In the genomic region with DNA sequence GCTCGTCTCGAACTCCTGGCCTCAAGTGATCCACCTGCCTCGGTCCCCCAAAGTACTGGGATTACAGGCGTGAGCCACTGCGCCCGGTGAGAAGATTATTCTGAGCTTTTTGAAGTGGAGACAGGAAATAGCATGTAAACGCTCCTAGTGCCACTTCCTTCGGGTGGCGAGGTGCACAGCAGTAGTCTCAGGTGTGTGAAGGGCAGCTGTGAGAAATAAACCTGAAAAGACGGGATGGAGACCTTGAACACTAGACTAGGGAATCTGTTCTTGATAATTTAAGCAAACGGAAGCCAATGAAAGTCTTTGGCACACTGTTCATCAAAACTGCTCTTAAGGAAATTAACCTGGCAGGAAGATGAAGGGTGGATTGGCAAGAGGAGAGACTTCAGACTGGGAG, we compare ENCODE assay signal across 8 cellular contexts. TPM values are rescaled to one million over a fixed set of nuclear protein-coding genes. Genes with fewer than 3 reads are reported as not detected.
DNase-seq lines count a peak whose midpoint lies in the region; ATAC-seq and TF ChIP-seq lines count a peak whose summit lies in the region.

No MANE protein-coding gene starts in this region.

- H3K36me3 Mint-ChIP-seq in activated CD8-positive, alpha-beta T cell treated with anti-CD3 and anti-CD28 coated beads for 36 hours (ENCODE audit: low read depth) = no peaks in the 10 kb centered on the region

- intact Hi-C loops in activated CD8-positive, alpha-beta T cell treated with anti-CD3 and anti-CD28 coated beads for 36 hours (cut with micrococcal nuclease) = no loop called here

- CTCF ChIA-PET in activated CD8-positive, alpha-beta T cell treated with anti-CD3 and anti-CD28 coated beads for 36 hours (lab: Charles Lee) = interaction anchor here (1.1 kb wide), 2 partner anchors 27 to 69 kb away, joined by 3 read pairs; no protein-coding TSS in a partner anchor

- H3K27me3 Mint-ChIP-seq in activated CD8-positive, alpha-beta T cell treated with anti-CD3 and anti-CD28 coated beads for 36 hours = peaks cover 33% of the 10 kb centered on the region

- H3K27ac Mint-ChIP-seq in activated CD8-positive, alpha-beta T cell treated with anti-CD3 and anti-CD28 coated beads for 36 hours = no peak overlapping the region

- peak overlapping the region; percentile 55 for H3K4me3 ChIP-seq in iPS-11a (ENCODE audit: low read depth, low read length)

- peak overlapping the region; percentile 77 for H3K4me3 Mint-ChIP-seq in activated CD8-positive, alpha-beta T cell treated with anti-CD3 and anti-CD28 coated beads for 36 hours

- H3K4me1 Mint-ChIP-seq in activated CD8-positive, alpha-beta T cell treated with anti-CD3 and anti-CD28 coated beads for 36 hours (ENCODE audit: low read depth) = peaks cover 6% of the 10 kb centered on the region

- peak; percentile 35 for ATAC-seq in activated CD8-positive, alpha-beta T cell treated with anti-CD3 and anti-CD28 coated beads for 36 hours
- no peak for ATAC-seq in stimulated activated naive CD8-positive, alpha-beta T cell treated with anti-CD3 and anti-CD28 coated beads, Interleukin-15, Interleukin-2, amounts not matched to agents 100 U/mL and 50 U/mL, for 24 hours
- ATAC-seq in GM21717 (IDR thresholded peaks at IDR 0.05; ENCODE audit: unreplicated experiment) (no peak), HG03139 (IDR thresholded peaks at IDR 0.05; ENCODE audit: unreplicated experiment) (no peak), GM19467 (IDR thresholded peaks at IDR 0.05; ENCODE audit: unreplicated experiment) (no peak)

- DNase-seq in activated CD8-positive, alpha-beta memory T cell treated with anti-CD3 and anti-CD28 coated beads for 48 hours (ENCODE audit: low read depth in 2 of 3, low spot score in 2 of 3) = peak in 2 of 3 experiments; percentile 1 to 3
- DNase-seq in activated CD8-positive, alpha-beta memory T cell treated with anti-CD3 and anti-CD28 coated beads, Interleukin-2, amount 50 U/mL, for 48 hours = no peak
- DNase-seq in activated CD8-positive, alpha-beta T cell treated with anti-CD3 and anti-CD28 coated beads for 36 hours = peak; percentile 19
- peak; percentile 6 for DNase-seq in stimulated activated naive CD8-positive, alpha-beta T cell treated with anti-CD3 and anti-CD28 coated beads, Interleukin-15, Interleukin-2, amounts not matched to agents 100 U/mL and 50 U/mL, for 24 hours

- TF ChIP-seq CTCF in activated CD8-positive, alpha-beta T cell treated with anti-CD3 and anti-CD28 coated beads for 36 hours (IDR thresholded peaks at IDR 0.05) = no peak

- POLR2A ChIA-PET in activated CD8-positive, alpha-beta T cell treated with anti-CD3 and anti-CD28 coated beads for 36 hours (lab: Charles Lee) = no interaction called here

- H3K9me3 Mint-ChIP-seq in activated CD8-positive, alpha-beta T cell treated with anti-CD3 and anti-CD28 coated beads for 36 hours = peaks cover 7% of the 10 kb centered on the region

RNA-seq across cellular contexts. Expression of a gene that starts 0.4 kb away (rescaled TPM):
- under 1 TPM; 0.43 to 0.56 TPM for total RNA-seq in activated CD8-positive, alpha-beta T cell treated with anti-CD3 and anti-CD28 coated beads for 36 hours

RNA-seq across cellular contexts. Expression of a gene that starts 39.6 kb away (rescaled TPM):
- total RNA-seq in activated CD8-positive, alpha-beta T cell treated with anti-CD3 and anti-CD28 coated beads for 36 hours = under 1 TPM in 1 of 2 experiments, not detected in 1; 0.36 TPM

RNA-seq across cellular contexts. Expression of a gene that starts 40.8 kb away (rescaled TPM):
- 10 to 100 TPM; 31.3 to 31.6 TPM for total RNA-seq in activated CD8-positive, alpha-beta T cell treated with anti-CD3 and anti-CD28 coated beads for 36 hours
